ENCODE assay signal across 1 cellular context in the genomic region with DNA sequence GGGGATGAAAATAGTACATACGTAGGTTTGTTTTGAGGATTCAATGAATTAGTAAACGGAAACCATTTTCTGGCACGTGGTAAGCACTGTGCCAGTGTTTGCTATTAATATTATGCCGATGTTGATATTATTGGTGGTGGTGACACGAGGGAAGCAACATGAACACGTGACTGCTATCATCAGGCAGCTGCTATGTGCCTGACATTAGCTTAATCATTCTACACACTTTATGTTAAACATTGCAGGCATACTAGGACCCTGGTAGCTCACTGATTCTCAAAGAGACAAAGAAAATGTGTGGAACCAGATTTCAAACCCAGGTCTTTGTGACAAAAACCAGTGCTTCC.
TF ChIP-seq lines count a peak whose summit lies in the region.

No MANE protein-coding gene starts in this region.

TF ChIP-seq in K562, 482 proteins besides CTCF, POLR2A, EP300 and RAD21 (continued from another document and continues in another):
- TF ChIP-seq STAT6 (CRISPR knock-in tag; IDR thresholded peaks at IDR 0.05): no peak
- no peak for TF ChIP-seq NCOA4 (IDR thresholded peaks at IDR 0.05; ENCODE audit: partially characterized antibody)
- TF ChIP-seq FOXP1 (CRISPR knock-in tag; IDR thresholded peaks at IDR 0.05): no peak
- TF ChIP-seq CBX5 (IDR thresholded peaks at IDR 0.05; ENCODE audit: borderline replicate concordance, low read depth): no peak
- no peak for TF ChIP-seq THRAP3 (IDR thresholded peaks at IDR 0.05; ENCODE audit: borderline replicate concordance)
- TF ChIP-seq SMARCA4 (IDR thresholded peaks at IDR 0.05): no peak
- no peak for TF ChIP-seq ARID4B (CRISPR knock-in tag; IDR thresholded peaks at IDR 0.05)
- no peak for TF ChIP-seq HNRNPLL (IDR thresholded peaks at IDR 0.05; ENCODE audit: low read depth, low read length, poor library complexity, severe bottlenecking)
- TF ChIP-seq SETDB1 (IDR thresholded peaks at IDR 0.05; ENCODE audit: low read length): no peak
- no peak for TF ChIP-seq FOXK1 (CRISPR knock-in tag; IDR thresholded peaks at IDR 0.05; ENCODE audit: borderline replicate concordance)
- TF ChIP-seq, protein P1, sequence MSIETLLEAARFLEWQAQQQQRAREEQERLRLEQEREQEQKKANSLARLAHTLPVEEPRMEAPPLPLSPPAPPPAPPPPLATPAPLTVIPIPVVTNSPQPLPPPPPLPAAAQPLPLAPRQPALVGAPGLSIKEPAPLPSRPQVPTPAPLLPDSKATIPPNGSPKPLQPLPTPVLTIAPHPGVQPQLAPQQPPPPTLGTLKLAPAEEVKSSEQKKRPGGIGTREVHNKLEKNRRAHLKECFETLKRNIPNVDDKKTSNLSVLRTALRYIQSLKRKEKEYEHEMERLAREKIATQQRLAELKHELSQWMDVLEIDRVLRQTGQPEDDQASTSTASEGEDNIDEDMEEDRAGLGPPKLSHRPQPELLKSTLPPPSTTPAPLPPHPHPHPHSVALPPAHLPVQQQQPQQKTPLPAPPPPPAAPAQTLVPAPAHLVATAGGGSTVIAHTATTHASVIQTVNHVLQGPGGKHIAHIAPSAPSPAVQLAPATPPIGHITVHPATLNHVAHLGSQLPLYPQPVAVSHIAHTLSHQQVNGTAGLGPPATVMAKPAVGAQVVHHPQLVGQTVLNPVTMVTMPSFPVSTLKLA (conservative IDR thresholded peaks at IDR 0.05): peak; percentile 53 to 73
- peak; percentile 86 for TF ChIP-seq RAD51 (IDR thresholded peaks at IDR 0.05; ENCODE audit: borderline replicate concordance, low read depth)
- no peak for TF ChIP-seq ZFX (CRISPR knock-in tag; IDR thresholded peaks at IDR 0.05)
- no peak for TF ChIP-seq ZNF217 (CRISPR knock-in tag; IDR thresholded peaks at IDR 0.05)
- no peak for TF ChIP-seq NUFIP1 (IDR thresholded peaks at IDR 0.05; ENCODE audit: partially characterized antibody)
- TF ChIP-seq ZSCAN29 (IDR thresholded peaks at IDR 0.05): no peak
- TF ChIP-seq SIN3A (IDR thresholded peaks at IDR 0.05; ENCODE audit: borderline replicate concordance in 2 of 2, control insufficient read depth in 1 of 2, low read depth in 2 of 2, low read length in 2 of 2): 0 out of 4 replicates have a peak, but pooled peaks of 1 of the 2 experiments have one; percentile 34
- peak in 1 of 2 experiments; percentile 79; a peak in 1 of 4 replicates for TF ChIP-seq HDAC1 (IDR thresholded peaks at IDR 0.05)
- no peak for TF ChIP-seq ATF7 (IDR thresholded peaks at IDR 0.05)
- TF ChIP-seq ZNF766 (CRISPR knock-in tag; conservative IDR thresholded peaks at IDR 0.05): 0 out of 2 replicates have a peak, but pooled peaks have one; percentile 15
- no peak for TF ChIP-seq ZNF146 (CRISPR knock-in tag; IDR thresholded peaks at IDR 0.05; ENCODE audit: unreplicated experiment)
- no peak for TF ChIP-seq ZNF316 (IDR thresholded peaks at IDR 0.05)
- TF ChIP-seq ZNF696 (CRISPR knock-in tag; conservative IDR thresholded peaks at IDR 0.05): no peak
- TF ChIP-seq, protein P2, sequence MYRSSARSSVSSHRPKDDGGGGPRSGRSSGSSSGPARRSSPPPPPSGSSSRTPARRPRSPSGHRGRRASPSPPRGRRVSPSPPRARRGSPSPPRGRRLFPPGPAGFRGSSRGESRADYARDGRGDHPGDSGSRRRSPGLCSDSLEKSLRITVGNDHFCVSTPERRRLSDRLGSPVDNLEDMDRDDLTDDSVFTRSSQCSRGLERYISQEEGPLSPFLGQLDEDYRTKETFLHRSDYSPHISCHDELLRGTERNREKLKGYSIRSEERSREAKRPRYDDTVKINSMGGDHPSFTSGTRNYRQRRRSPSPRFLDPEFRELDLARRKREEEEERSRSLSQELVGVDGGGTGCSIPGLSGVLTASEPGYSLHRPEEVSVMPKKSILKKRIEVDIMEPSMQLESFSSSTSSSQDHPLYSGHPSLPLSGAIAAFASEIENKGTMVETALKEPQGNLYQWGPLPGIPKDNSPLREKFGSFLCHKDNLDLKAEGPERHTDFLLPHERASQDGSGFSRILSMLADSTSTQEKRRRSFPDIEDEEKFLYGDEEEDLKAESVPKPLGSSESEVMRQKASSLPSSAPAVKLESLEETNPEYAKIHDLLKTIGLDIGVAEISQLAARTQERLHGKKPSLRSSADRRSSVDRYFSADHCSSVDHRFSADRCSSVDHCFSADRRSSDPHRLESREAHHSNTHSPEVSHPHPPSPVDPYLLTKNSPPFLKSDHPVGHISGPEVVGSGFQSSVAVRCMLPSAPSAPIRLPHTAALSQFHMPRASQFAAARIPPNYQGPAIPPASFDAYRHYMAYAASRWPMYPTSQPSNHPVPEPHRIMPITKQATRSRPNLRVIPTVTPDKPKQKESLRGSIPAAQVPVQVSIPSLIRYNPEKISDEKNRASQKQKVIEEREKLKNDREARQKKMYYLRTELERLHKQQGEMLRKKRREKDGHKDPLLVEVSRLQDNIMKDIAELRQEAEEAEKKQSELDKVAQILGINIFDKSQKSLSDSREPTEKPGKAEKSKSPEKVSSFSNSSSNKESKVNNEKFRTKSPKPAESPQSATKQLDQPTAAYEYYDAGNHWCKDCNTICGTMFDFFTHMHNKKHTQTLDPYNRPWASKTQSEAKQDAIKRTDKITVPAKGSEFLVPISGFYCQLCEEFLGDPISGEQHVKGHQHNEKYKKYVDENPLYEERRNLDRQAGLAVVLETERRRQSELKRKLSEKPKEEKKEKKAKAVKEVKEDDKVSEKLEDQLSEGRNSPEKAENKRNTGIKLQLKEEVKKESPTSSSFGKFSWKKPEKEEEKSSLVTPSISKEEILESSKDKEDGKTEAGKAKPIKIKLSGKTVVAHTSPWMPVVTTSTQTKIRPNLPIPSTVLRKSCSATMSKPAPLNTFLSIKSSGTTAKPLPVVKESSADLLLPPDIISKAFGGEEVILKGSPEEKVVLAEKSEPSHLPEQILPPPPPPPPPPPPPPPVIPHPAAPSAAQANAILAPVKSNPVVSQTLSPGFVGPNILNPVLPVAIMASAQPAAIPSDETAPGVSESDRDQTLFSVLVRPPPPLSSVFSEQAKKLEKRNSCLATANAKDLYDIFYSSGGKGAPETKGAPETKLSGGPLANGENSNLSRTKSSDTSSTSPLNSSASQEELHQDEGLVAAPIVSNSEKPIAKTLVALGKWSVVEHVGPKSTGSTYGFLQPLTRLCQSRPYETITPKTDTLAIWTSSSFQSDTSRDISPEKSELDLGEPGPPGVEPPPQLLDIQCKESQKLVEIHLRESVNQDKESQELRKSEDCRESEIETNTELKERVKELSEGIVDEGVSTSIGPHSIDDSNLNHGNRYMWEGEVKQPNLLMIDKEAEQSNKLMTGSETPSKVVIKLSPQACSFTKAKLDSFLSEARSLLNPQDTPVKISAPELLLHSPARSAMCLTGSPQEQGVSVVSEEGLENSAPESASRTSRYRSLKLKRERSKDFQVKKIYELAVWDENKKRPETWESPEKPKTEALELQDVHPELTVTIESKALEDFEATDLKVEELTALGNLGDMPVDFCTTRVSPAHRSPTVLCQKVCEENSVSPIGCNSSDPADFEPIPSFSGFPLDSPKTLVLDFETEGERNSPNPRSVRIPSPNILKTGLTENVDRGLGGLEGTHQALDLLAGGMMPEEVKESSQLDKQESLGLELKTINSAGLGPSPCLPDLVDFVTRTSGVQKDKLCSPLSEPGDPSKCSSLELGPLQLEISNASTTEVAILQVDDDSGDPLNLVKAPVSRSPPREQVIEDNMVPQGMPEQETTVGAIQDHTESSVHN (IDR thresholded peaks at IDR 0.05; ENCODE audit: borderline replicate concordance in 1 of 2, low read depth in 1 of 2): no peak
- TF ChIP-seq IFI16 (CRISPR knock-in tag; IDR thresholded peaks at IDR 0.05): no peak
- no peak for TF ChIP-seq ZNF764 (CRISPR knock-in tag; IDR thresholded peaks at IDR 0.05; ENCODE audit: low read depth)
- TF ChIP-seq ELF1 (tag; IDR thresholded peaks at IDR 0.05): no peak
- TF ChIP-seq MYNN (IDR thresholded peaks at IDR 0.05): no peak
- TF ChIP-seq MYNN (CRISPR knock-in tag; IDR thresholded peaks at IDR 0.05): no peak
- no peak for TF ChIP-seq ESRRB (CRISPR knock-in tag; IDR thresholded peaks at IDR 0.05; ENCODE audit: borderline replicate concordance)
- TF ChIP-seq TEAD1 (CRISPR knock-in tag; IDR thresholded peaks at IDR 0.05): no peak
- no peak for TF ChIP-seq MEF2A (IDR thresholded peaks at IDR 0.05; ENCODE audit: control insufficient read depth, low read depth, low read length)
- no peak for TF ChIP-seq BRCA1 (IDR thresholded peaks at IDR 0.05)
- TF ChIP-seq BRCA1 (CRISPR knock-in tag; IDR thresholded peaks at IDR 0.05): no peak
- no peak for TF ChIP-seq SP2 (IDR thresholded peaks at IDR 0.05; ENCODE audit: extremely low read depth, low read depth, low read length, poor library complexity, severe bottlenecking)
- no peak for TF ChIP-seq BRD4 (IDR thresholded peaks at IDR 0.05)
- no peak for TF ChIP-seq SREBF1 (IDR thresholded peaks at IDR 0.05; ENCODE audit: borderline replicate concordance, low read depth, low read length)
- no peak for TF ChIP-seq PHF20 (IDR thresholded peaks at IDR 0.05; ENCODE audit: partially characterized antibody)
- no peak for TF ChIP-seq ZNF445 (CRISPR knock-in tag; IDR thresholded peaks at IDR 0.05; ENCODE audit: low read depth)
- TF ChIP-seq ZNF212 (CRISPR knock-in tag; IDR thresholded peaks at IDR 0.05): no peak
- TF ChIP-seq ZBTB1 (CRISPR knock-in tag; IDR thresholded peaks at IDR 0.05; ENCODE audit: borderline replicate concordance, low read depth): no peak
- peak; percentile 55; the same call in 1 of the 2 replicates for TF ChIP-seq NKRF (IDR thresholded peaks at IDR 0.05; ENCODE audit: borderline replicate concordance)
- no peak for TF ChIP-seq ZNF586 (CRISPR knock-in tag; conservative IDR thresholded peaks at IDR 0.05)
- no peak for TF ChIP-seq SMARCA5 (IDR thresholded peaks at IDR 0.05)
- no peak for TF ChIP-seq ZBTB5 (IDR thresholded peaks at IDR 0.05)
